In genomic region chr3:151301787-151302186, GRCh38 we compare ENCODE assay signal across 18 cellular contexts. TPM values are rescaled to one million over a fixed set of nuclear protein-coding genes. Genes with fewer than 3 reads are reported as not detected.
DNase-seq lines count a peak whose midpoint lies in the region; ATAC-seq and TF ChIP-seq lines count a peak whose summit lies in the region.
"Had no signal": no experiment of that assay in that cellular context is flagged by ENCODE, and none has a peak within 500 bp of the region (broad histone marks: within the 10 kb centered on the region; RNA-seq: fewer than 3 reads in every experiment).

No MANE protein-coding gene starts in this region.

- DNase-seq in A172 (ENCODE audit: low spot score) (peak; percentile 32), Daoy (ENCODE audit: low read depth) (peak; percentile 48), RWPE2 (ENCODE audit: low spot score) (no peak), fibroblast of gingiva (ENCODE audit: low read depth) (peak; percentile 65), Karpas-422 (no peak)
- no peak for DNase-seq in stimulated activated CD4-positive, alpha-beta T cell treated with anti-CD3 and anti-CD28 coated beads, Interleukin-12 subunit alpha, Interleukin-12 subunit beta, amount 100 ng/mL, for 4 hours
- no peak for DNase-seq in effector CD4-positive, alpha-beta T cell
- DNase-seq: DMS53, erythroblast, H7, left lung, NCI-H1694, NCI-H510A, posterior cingulate gyrus, SW 1271 had no signal

- H3K9ac ChIP-seq in Karpas-422 (ENCODE audit: low read length): no peak overlapping the region
- H3K9ac ChIP-seq: BLaER1 treated with 17β-estradiol and CSF1 and Interleukin-3, amounts not matched to agents 10 nM and 100 nM had no signal

- H4K20me1 ChIP-seq in Karpas-422 (ENCODE audit: insufficient read depth, low read depth, low read length): no peaks in the 10 kb centered on the region
- H4K20me1 ChIP-seq: BLaER1 treated with 17β-estradiol and CSF1 and Interleukin-3, amounts not matched to agents 10 nM and 100 nM had no signal

- no peak overlapping the region for H3K4me3 ChIP-seq in RWPE2 (ENCODE audit: severe bottlenecking)
- H3K4me3 ChIP-seq in Karpas-422 (ENCODE audit: low read length): no peak overlapping the region
- H3K4me3 ChIP-seq: BLaER1 treated with 17β-estradiol and CSF1 and Interleukin-3, amounts not matched to agents 10 nM and 100 nM; left lung had no signal

- H3K79me2 ChIP-seq in Karpas-422 (ENCODE audit: low read length): no peaks in the 10 kb centered on the region

- H3K27ac ChIP-seq in RWPE2 (ENCODE audit: poor library complexity, severe bottlenecking) (peak overlapping the region; percentile 99), Karpas-422 (ENCODE audit: low read length) (no peak overlapping the region)
- H3K27ac ChIP-seq: BLaER1 treated with 17β-estradiol and CSF1 and Interleukin-3, amounts not matched to agents 10 nM and 100 nM; left lung had no signal

- H3K4me1 ChIP-seq in RWPE2 (ENCODE audit: insufficient read depth, poor library complexity, severe bottlenecking) (peaks cover 50% of the 10 kb centered on the region), Karpas-422 (ENCODE audit: low read length) (0 out of 2 replicates have a peak, but pooled peaks cover 4% of the 10 kb centered on the region)

- no peak for TF ChIP-seq CTCF in RWPE2 (IDR thresholded peaks at IDR 0.05; ENCODE audit: poor library complexity, severe bottlenecking)

- H3K36me3 ChIP-seq in RWPE2 (ENCODE audit: low read depth): peaks cover 68% of the 10 kb centered on the region
- no peaks in the 10 kb centered on the region for H3K36me3 ChIP-seq in Karpas-422 (ENCODE audit: insufficient read depth, low read length)
- H3K36me3 ChIP-seq: BLaER1 treated with 17β-estradiol and CSF1 and Interleukin-3, amounts not matched to agents 10 nM and 100 nM; left lung had no signal

- no peaks in the 10 kb centered on the region for H3K27me3 ChIP-seq in RWPE2 (ENCODE audit: insufficient read depth, poor library complexity, severe bottlenecking)
- no peaks in the 10 kb centered on the region for H3K27me3 ChIP-seq in Karpas-422 (ENCODE audit: low read length)
- H3K27me3 ChIP-seq: BLaER1 treated with 17β-estradiol and CSF1 and Interleukin-3, amounts not matched to agents 10 nM and 100 nM; left lung had no signal

- H2AFZ ChIP-seq in Karpas-422 (ENCODE audit: low read length): no peak overlapping the region

- no peak overlapping the region for H3K4me2 ChIP-seq in Karpas-422 (ENCODE audit: low read depth, low read length, poor library complexity, severe bottlenecking)

- ATAC-seq in RWPE2 (ENCODE audit: low read depth) (peak; percentile 58), HG03135 (IDR thresholded peaks at IDR 0.05; ENCODE audit: unreplicated experiment) (no peak)
- ATAC-seq: left lung had no signal

- H3K9me3 ChIP-seq in RWPE2 (ENCODE audit: severe bottlenecking) (no peaks in the 10 kb centered on the region), Karpas-422 (ENCODE audit: low read length) (no peaks in the 10 kb centered on the region)
- H3K9me3 ChIP-seq: BLaER1 treated with 17β-estradiol and CSF1 and Interleukin-3, amounts not matched to agents 10 nM and 100 nM; left lung had no signal

- H3K9me2 ChIP-seq in Karpas-422 (replicated peaks; ENCODE audit: insufficient read depth, low read length): no peaks in the 10 kb centered on the region

RNA-seq across cellular contexts. Expression of gene GPR87, which starts 14.8 kb away (rescaled TPM):
- total RNA-seq in A172 (2014; rRNA removed; shearing (Covaris generic)): 0.77 TPM in 1 of 2 replicates, not detected in the other
- 0.40 and 0.77 TPM in 2 replicates for total RNA-seq in Daoy (2014; rRNA removed; shearing (Covaris generic))
- not detected in 2 replicates for total RNA-seq in Karpas-422 (2014; rRNA removed; shearing (Covaris generic); ENCODE audit: low replicate concordance)
- total RNA-seq: OCI-LY7 had no signal

RNA-seq across cellular contexts. Expression of gene P2RY14, which starts 23.4 kb away (rescaled TPM):
- total RNA-seq in A172 (2014; rRNA removed; shearing (Covaris generic)): 0.03 and 0.05 TPM in 2 replicates
- total RNA-seq in Daoy (2014; rRNA removed; shearing (Covaris generic)): not detected in 2 replicates
- total RNA-seq in Karpas-422 (2014; rRNA removed; shearing (Covaris generic); ENCODE audit: low replicate concordance): not detected in 2 replicates
- total RNA-seq: H7, OCI-LY7 had no signal

RNA-seq across cellular contexts. Expression of gene P2RY13, which starts 27.6 kb away (rescaled TPM):
- not detected in 2 replicates for total RNA-seq in A172 (2014; rRNA removed; shearing (Covaris generic))
- not detected in 2 replicates for total RNA-seq in Daoy (2014; rRNA removed; shearing (Covaris generic))
- 0.40 and 0.97 TPM in 2 replicates for total RNA-seq in Karpas-422 (2014; rRNA removed; shearing (Covaris generic); ENCODE audit: low replicate concordance)
- total RNA-seq: H7, OCI-LY7 had no signal

Comparison
In these comparisons a context has a peak if more than half of its experiments do, and no peak if none do; other contexts are left out.
1. DNase-seq: peak in A172 (single experiment), Daoy (single experiment) and fibroblast of gingiva (single experiment); none in RWPE2 (single experiment), Karpas-422 (single experiment), stimulated activated CD4-positive, alpha-beta T cell treated with anti-CD3 and anti-CD28 coated beads, Interleukin-12 subunit alpha, Interleukin-12 subunit beta, amount 100 ng/mL, for 4 hours (single experiment) and effector CD4-positive, alpha-beta T cell (single experiment).